ENCODE assay signal across 20 cellular contexts in the genomic region with DNA sequence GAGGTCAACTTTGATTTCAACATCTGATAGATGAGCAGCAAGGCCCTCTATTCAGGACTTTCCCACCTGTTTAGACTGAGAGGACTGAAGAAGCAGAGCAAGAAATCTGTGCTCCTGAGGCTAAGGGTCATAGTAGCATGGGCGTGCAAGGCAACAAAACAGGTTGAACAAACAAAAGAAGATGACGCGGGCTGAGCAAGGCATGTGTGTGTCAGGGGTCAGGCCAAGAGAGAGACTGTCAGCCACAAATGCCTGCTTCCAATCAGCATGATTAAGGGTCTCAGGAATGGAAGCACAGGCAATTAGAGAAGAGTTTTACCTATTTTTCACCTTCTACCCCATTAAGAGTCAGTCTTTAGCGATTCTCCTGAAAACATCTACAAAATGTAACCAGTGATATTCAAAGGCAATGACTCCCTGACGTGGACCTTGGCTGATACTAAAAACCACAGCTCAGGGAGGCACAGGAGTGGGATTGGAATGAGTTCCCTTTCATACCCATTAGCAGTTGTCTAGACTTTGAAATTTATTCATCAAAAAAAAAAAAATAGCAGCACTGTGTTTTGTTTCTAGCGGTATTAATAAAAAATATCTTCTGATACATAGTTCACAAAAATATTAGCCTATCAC.
DNase-seq lines count a peak whose midpoint lies in the region; ATAC-seq and TF ChIP-seq lines count a peak whose summit lies in the region.
"Had no signal": no experiment of that assay in that cellular context is flagged by ENCODE, and none has a peak within 500 bp of the region (broad histone marks: within the 10 kb centered on the region; RNA-seq: fewer than 3 reads in every experiment).

No MANE protein-coding gene starts in this region.

- H2BK120ac ChIP-seq in trophoblast cell (ENCODE audit: insufficient read depth, low read length, poor library complexity), result no peak overlapping the region

- H2AK5ac ChIP-seq in trophoblast cell (ENCODE audit: low read length), result no peak overlapping the region

- BruUV-seq in PC-3 (replicated peaks; lab: Mats Ljungman, UMichigan), result no TSS peak

- H4K91ac ChIP-seq in trophoblast cell (ENCODE audit: low read depth, low read length), result no peak overlapping the region

- H3K9me3 ChIP-seq in PC-3 (ENCODE audit: low read length), result no peaks in the 10 kb centered on the region
- no peaks in the 10 kb centered on the region for H3K9me3 ChIP-seq in trophoblast cell (ENCODE audit: insufficient read depth, low read depth, low read length)
- H3K9me3 ChIP-seq in left ventricle myocardium inferior (replicated peaks), result peaks cover 9% of the 10 kb centered on the region
- no peaks in the 10 kb centered on the region for H3K9me3 ChIP-seq in tibial artery

- ATAC-seq in PC-3 (peak; percentile 94), HG03280 (IDR thresholded peaks at IDR 0.05; ENCODE audit: unreplicated experiment) (no peak)

- H3K79me2 ChIP-seq in PC-3 (ENCODE audit: low read length) (no peaks in the 10 kb centered on the region), trophoblast cell (ENCODE audit: control insufficient read depth, insufficient read depth, low read length, poor library complexity) (no peaks in the 10 kb centered on the region)

- TF ChIP-seq CTCF in PC-3 (conservative IDR thresholded peaks at IDR 0.05; ENCODE audit: low read depth, low read length) (no peak), foreskin fibroblast (IDR thresholded peaks at IDR 0.05; ENCODE audit: low read depth, low read length) (no peak), left ventricle myocardium inferior (IDR thresholded peaks at IDR 0.05; ENCODE audit: borderline replicate concordance) (no peak), tibial artery (IDR thresholded peaks at IDR 0.05) (no peak)

- no peaks in the 10 kb centered on the region for H3K9me2 ChIP-seq in PC-3 (replicated peaks; ENCODE audit: low read length)

- H2BK12ac ChIP-seq in trophoblast cell (ENCODE audit: low read length), result no peak overlapping the region

- H2AFZ ChIP-seq in PC-3 (ENCODE audit: low read length) (peak overlapping the region; percentile 50), trophoblast cell (ENCODE audit: insufficient read depth, low read length, poor library complexity) (no peak overlapping the region)

- H3K27ac ChIP-seq in PC-3 (ENCODE audit: low read length) (peak overlapping the region; percentile 82), trophoblast cell (ENCODE audit: low read depth, low read length) (peak overlapping the region; percentile 90), left ventricle myocardium inferior (replicated peaks) (no peak overlapping the region), tibial artery (no peak overlapping the region)
- H3K27ac ChIP-seq: esophagus muscularis mucosa, skin epidermis had no signal

- no peak overlapping the region for H2BK5ac ChIP-seq in trophoblast cell (ENCODE audit: low read depth, low read length, poor library complexity)

- peak overlapping the region; percentile 42 for H3K9ac ChIP-seq in PC-3 (ENCODE audit: low read length)
- H3K9ac ChIP-seq in trophoblast cell (ENCODE audit: low read length), result no peak overlapping the region

- DNase-seq in Daoy (ENCODE audit: low read depth) (peak; percentile 4), PC-3 (peak; percentile 84), foreskin fibroblast (peak; percentile 47 to 80), trophoblast cell (peak; percentile 96 to 97), left ventricle myocardium inferior (no peak), tibial artery (no peak), COR-L47 (lab: John Stamatoyannopoulos, UW) (no peak)
- DNase-seq: activated CD8-positive, alpha-beta memory T cell treated with anti-CD3 and anti-CD28 coated beads, Interleukin-2, amount 50 U/mL, for 4 hours; activated naive CD4-positive, alpha-beta T cell treated with Interleukin-2 at 50 U/mL for 16 hours; CD4-positive, CD25-positive, alpha-beta regulatory T cell; dermis blood vessel endothelial cell; immature natural killer cell; Kasumi-1; NCI-H1436 treated with DMSO at 0.1 percent for 48 hours; NCI-H226; nucleus accumbens; SHP77 treated with DMSO at 0.1 percent for 48 hours had no signal

- no peaks in the 10 kb centered on the region for H3K36me3 ChIP-seq in PC-3 (ENCODE audit: low read depth, low read length)
- no peaks in the 10 kb centered on the region for H3K36me3 ChIP-seq in trophoblast cell (ENCODE audit: control insufficient read depth in 1 of 2, insufficient read depth in 2 of 2, low read length in 2 of 2)
- H3K36me3 ChIP-seq in left ventricle myocardium inferior, result no peaks in the 10 kb centered on the region
- no peaks in the 10 kb centered on the region for H3K36me3 ChIP-seq in tibial artery
- H3K36me3 ChIP-seq: esophagus muscularis mucosa had no signal

- H3F3A ChIP-seq in PC-3 (ENCODE audit: low read length, unreplicated experiment), result no peaks in the 10 kb centered on the region

- no peak overlapping the region for H4K8ac ChIP-seq in trophoblast cell (ENCODE audit: low read depth, low read length)

- no peak overlapping the region for H4K12ac ChIP-seq in trophoblast cell (ENCODE audit: low read depth, low read length)

- no peak overlapping the region for H3K4ac ChIP-seq in trophoblast cell (ENCODE audit: low read depth, low read length)

- intact Hi-C loops in PC-3 (cut with micrococcal nuclease) (no loop called here), left ventricle myocardium inferior (cut with micrococcal nuclease) (loop anchor here (5.0 kb wide), 1 partner anchor 281 kb away; no protein-coding TSS in a partner anchor), tibial artery (cut with DNase I; ENCODE audit: low total_unique reads) (no loop called here)

- H3K27me3 ChIP-seq in PC-3 (ENCODE audit: low read length) (no peaks in the 10 kb centered on the region), trophoblast cell (ENCODE audit: insufficient read depth, low read length) (no peaks in the 10 kb centered on the region), left ventricle myocardium inferior (ENCODE audit: low read depth) (peaks cover 6% of the 10 kb centered on the region), tibial artery (no peaks in the 10 kb centered on the region)

- H3K4me1 ChIP-seq in PC-3 (ENCODE audit: insufficient read depth, low read length), result peaks cover 20% of the 10 kb centered on the region
- peaks cover 5 to 6% of the 10 kb centered on the region in 2 experiments for H3K4me1 ChIP-seq in trophoblast cell (ENCODE audit: control insufficient read depth in 1 of 2, insufficient read depth in 2 of 2, low read length in 2 of 2)
- no peaks in the 10 kb centered on the region for H3K4me1 ChIP-seq in left ventricle myocardium inferior
- H3K4me1 ChIP-seq in tibial artery, result no peaks in the 10 kb centered on the region
- H3K4me1 ChIP-seq: esophagus muscularis mucosa had no signal

- no peak overlapping the region for H3K18ac ChIP-seq in trophoblast cell (ENCODE audit: low read length)

- no peaks in the 10 kb centered on the region for H4K20me1 ChIP-seq in PC-3 (ENCODE audit: low read length)

- CTCF ChIA-PET in PC-3 (lab: Charles Lee), result interaction anchor here (0.7 kb wide), 1 partner anchor 63 kb away, joined by 3 read pairs; no protein-coding TSS in a partner anchor

- peaks cover 5% of the 10 kb centered on the region for H3K79me1 ChIP-seq in trophoblast cell (ENCODE audit: low read length)

- WGBS in trophoblast cell (ENCODE audit: extremely low coverage, insufficient coverage, insufficient read length), result no CpG with 5 or more reads among the region's 6 CpGs

- H3K4me3 ChIP-seq in PC-3 (ENCODE audit: low read length), result no peak overlapping the region; the same call in 1 of the 2 replicates
- no peak overlapping the region for H3K4me3 ChIP-seq in foreskin fibroblast (ENCODE audit: low read depth in 1 of 2, low read length in 2 of 2)
- no peak overlapping the region for H3K4me3 ChIP-seq in trophoblast cell (ENCODE audit: low read depth, low read length)
- no peak overlapping the region for H3K4me3 ChIP-seq in left ventricle myocardium inferior
- no peak overlapping the region for H3K4me3 ChIP-seq in tibial artery
- H3K4me3 ChIP-seq: esophagus muscularis mucosa, skin epidermis had no signal

- H3K4me2 ChIP-seq in PC-3 (ENCODE audit: low read length) (peak overlapping the region; percentile 64), trophoblast cell (ENCODE audit: low read length) (no peak overlapping the region)

- POLR2A ChIA-PET in PC-3 (lab: Charles Lee; ENCODE audit: unreplicated experiment), result no interaction called here

- no peak overlapping the region for H3K14ac ChIP-seq in trophoblast cell (ENCODE audit: low read length)

- H3K23ac ChIP-seq in trophoblast cell (ENCODE audit: low read length), result no peak overlapping the region

Comparison
In these comparisons a context has a peak if more than half of its experiments do, and no peak if none do; other contexts are left out.
1. DNase-seq: peak in Daoy (single experiment), PC-3 (single experiment), foreskin fibroblast (2 of 2) and trophoblast cell (2 of 2); none in left ventricle myocardium inferior (single experiment), tibial artery (0 of 2) and COR-L47 (single experiment).
2. H3K27ac ChIP-seq: peak in PC-3 (single experiment) and trophoblast cell (single experiment); none in left ventricle myocardium inferior (single experiment) and tibial artery (0 of 2).